In the genomic region with DNA sequence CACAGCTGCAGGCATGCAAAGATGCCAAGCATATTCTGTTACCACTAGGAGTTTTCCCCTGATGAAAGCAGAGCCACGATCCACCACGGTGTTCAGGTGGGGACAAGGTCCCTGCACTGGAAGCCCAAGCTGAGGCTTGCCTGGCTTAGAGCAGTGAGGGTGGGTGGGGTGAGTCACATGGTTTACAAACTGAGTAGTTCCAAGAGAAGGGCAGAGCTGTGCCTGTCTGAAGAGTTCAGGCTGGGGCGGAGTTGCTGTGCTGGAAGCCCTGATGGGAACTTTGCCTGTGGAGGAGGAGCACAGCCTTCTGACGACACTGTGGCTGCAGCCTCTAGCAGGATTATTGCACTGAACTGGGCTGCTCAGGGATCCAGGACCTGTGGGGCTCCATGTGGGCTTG, we compare ENCODE assay signal across 9 cellular contexts. TPM values are rescaled to one million over a fixed set of nuclear protein-coding genes. Genes with fewer than 3 reads are reported as not detected.
A peak's percentile ranks its signal among the peaks of the same experiment; 100 is the strongest.
DNase-seq lines count a peak whose midpoint lies in the region; ATAC-seq and TF ChIP-seq lines count a peak whose summit lies in the region.
"Had no signal": no experiment of that assay in that cellular context is flagged by ENCODE, and none has a peak within 500 bp of the region (broad histone marks: within the 10 kb centered on the region; RNA-seq: fewer than 3 reads in every experiment).

No MANE protein-coding gene starts in this region.

- no peak overlapping the region for H3K4me3 Mint-ChIP-seq in activated T-helper 17 cell treated with anti-CD3 and anti-CD28 coated beads, Interleukin-2, amount 50 U/mL, for 72 hours
- H3K4me3 Mint-ChIP-seq in type B pancreatic cell = no peak overlapping the region

- no peaks in the 10 kb centered on the region for H3K36me3 Mint-ChIP-seq in activated T-helper 17 cell treated with anti-CD3 and anti-CD28 coated beads, Interleukin-2, amount 50 U/mL, for 72 hours (ENCODE audit: low read depth)
- no peaks in the 10 kb centered on the region for H3K36me3 Mint-ChIP-seq in type B pancreatic cell

- H3K27ac Mint-ChIP-seq in activated T-helper 17 cell treated with anti-CD3 and anti-CD28 coated beads, Interleukin-2, amount 50 U/mL, for 72 hours = no peak overlapping the region
- H3K27ac Mint-ChIP-seq in type B pancreatic cell = no peak overlapping the region

- peaks cover 7% of the 10 kb centered on the region for H3K4me1 Mint-ChIP-seq in activated T-helper 17 cell treated with anti-CD3 and anti-CD28 coated beads, Interleukin-2, amount 50 U/mL, for 72 hours
- H3K4me1 Mint-ChIP-seq in type B pancreatic cell (ENCODE audit: unreplicated experiment) = no peaks in the 10 kb centered on the region

- H3K9me3 Mint-ChIP-seq in activated T-helper 17 cell treated with anti-CD3 and anti-CD28 coated beads, Interleukin-2, amount 50 U/mL, for 72 hours = no peaks in the 10 kb centered on the region
- no peaks in the 10 kb centered on the region for H3K9me3 Mint-ChIP-seq in type B pancreatic cell

- DNase-seq in NCI-H2107 treated with DMSO at 0.1 percent for 48 hours (lab: John Stamatoyannopoulos, UW; ENCODE audit: unreplicated experiment) = peak; percentile 3
- DNase-seq in NCI-H2107 (lab: John Stamatoyannopoulos, UW) = no peak
- DNase-seq in iPS-NIHi11 (ENCODE audit: low spot score) = peak; percentile 4
- DNase-seq in stromal cell of bone marrow (ENCODE audit: low read depth) = peak; percentile 44
- DNase-seq in type B pancreatic cell (ENCODE audit: extremely low spot score, unreplicated experiment) = no peak
- DNase-seq: 8988T had no signal

- H3K27me3 Mint-ChIP-seq in activated T-helper 17 cell treated with anti-CD3 and anti-CD28 coated beads, Interleukin-2, amount 50 U/mL, for 72 hours = no peaks in the 10 kb centered on the region
- H3K27me3 Mint-ChIP-seq in type B pancreatic cell = no peaks in the 10 kb centered on the region

- TF ChIP-seq CTCF in type B pancreatic cell (conservative IDR thresholded peaks at IDR 0.05) = no peak

- ATAC-seq in activated T-helper 17 cell treated with anti-CD3 and anti-CD28 coated beads, Interleukin-2, amount 50 U/mL, for 72 hours (replicated peaks) = peak; percentile 80
- ATAC-seq in HG02623 (IDR thresholded peaks at IDR 0.05; ENCODE audit: unreplicated experiment) (no peak), GM21529 (IDR thresholded peaks at IDR 0.05; ENCODE audit: unreplicated experiment) (no peak)

RNA-seq across cellular contexts. Expression of a gene that starts 45.5 kb away (rescaled TPM):
- total RNA-seq in activated T-helper 17 cell treated with anti-CD3 and anti-CD28 coated beads, Interleukin-2, amount 50 U/mL, for 72 hours = under 1 TPM in 1 of 2 donors, not detected in 1; 0.11 TPM
- total RNA-seq in type B pancreatic cell (ENCODE audit: low replicate concordance) = not detected in 2 replicates

Comparison
In these comparisons a context has a peak if more than half of its experiments do, and no peak if none do; other contexts are left out.
1. DNase-seq: peak in NCI-H2107 treated with DMSO at 0.1 percent for 48 hours (single experiment), iPS-NIHi11 (single experiment) and stromal cell of bone marrow (single experiment); none in NCI-H2107 (single experiment) and type B pancreatic cell (single experiment).